ENCODE assay signal across 30 cellular contexts in the genomic region with DNA sequence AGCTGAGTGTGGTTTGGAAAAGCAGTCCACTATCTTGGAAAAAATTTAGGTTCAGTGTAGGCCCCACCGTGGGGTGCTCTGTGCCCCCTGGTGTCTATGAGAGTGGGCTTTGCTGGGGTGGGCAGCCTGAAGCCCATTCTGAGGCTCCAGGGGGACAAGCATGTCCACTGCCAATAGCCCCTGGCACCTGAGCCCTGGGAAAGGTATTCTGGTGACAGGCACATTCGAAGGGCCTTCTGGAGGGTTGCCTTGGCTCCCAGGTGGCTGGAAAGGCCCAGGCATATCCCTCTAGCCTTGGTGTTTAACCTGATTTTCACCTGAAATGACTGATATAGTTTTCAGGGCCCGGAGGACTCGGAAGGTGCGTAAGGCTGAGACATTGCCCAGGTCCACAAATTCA. TPM values are rescaled to one million over a fixed set of nuclear protein-coding genes. Genes with fewer than 3 reads are reported as not detected.
"Had no signal": no experiment of that assay in that cellular context is flagged by ENCODE, and none has a peak within 500 bp of the region (broad histone marks: within the 10 kb centered on the region; RNA-seq: fewer than 3 reads in every experiment).

No MANE protein-coding gene starts in this region.

- H3K27me3 ChIP-seq: esophagus squamous epithelium, neutrophil, suprapubic skin, transverse colon, vagina had no signal

- H3K27ac ChIP-seq: esophagus squamous epithelium, neutrophil, parathyroid adenoma, prostate gland, suprapubic skin, transverse colon, vagina had no signal

- H3K9me3 ChIP-seq: esophagus squamous epithelium, mucosa of descending colon, neutrophil, prostate gland, suprapubic skin, transverse colon, vagina had no signal

- ATAC-seq: effector memory CD8-positive, alpha-beta T cell; left colon; mucosa of descending colon; natural killer cell treated with Interleukin-12 subunit alpha and Interleukin-12 subunit beta and Interleukin-15 and Interleukin-18, amount 100 ng/mL, for 72 hours; right cardiac atrium; stimulated activated naive CD8-positive, alpha-beta T cell treated with anti-CD3 and anti-CD28 coated beads, Interleukin-15, amount 100 ng/mL, for 72 hours had no signal

- H3K4me3 ChIP-seq: esophagus squamous epithelium, mucosa of descending colon, prostate gland, suprapubic skin, transverse colon, vagina had no signal

- H3K36me3 ChIP-seq: esophagus squamous epithelium, neutrophil, prostate gland, suprapubic skin, transverse colon, vagina had no signal

- H3K4me1 ChIP-seq: esophagus squamous epithelium, parathyroid adenoma, prostate gland, suprapubic skin, transverse colon, vagina had no signal

- FAIRE-seq: endometrium, small intestine had no signal

- DNase-seq: cortex of kidney; effector memory CD8-positive, alpha-beta T cell; erythroblast; esophagus squamous epithelium; foreskin melanocyte; glutamatergic neuron; hypothalamus; immature natural killer cell; islet precursor cell; kidney glomerular epithelial cell; left colon; mesenchymal stem cell; mucosa of descending colon; naive B cell; right cardiac atrium; small intestine; stimulated activated CD4-positive, alpha-beta T cell treated with anti-CD3 and anti-CD28 coated beads, Interleukin-12 subunit alpha, Interleukin-12 subunit beta, amount 100 ng/mL, for 4 hours; stimulated activated CD4-positive, alpha-beta T cell treated with anti-CD3 and anti-CD28 coated beads, Interleukin-1b, Interleukin-23, amount 100 ng/mL, for 48 hours; stimulated activated CD4-positive, alpha-beta T cell treated with anti-CD3 and anti-CD28 coated beads, Interleukin-4, amount 100 ng/mL, for 1 hour; stimulated activated CD8-positive, alpha-beta memory T cell treated with anti-CD3 and anti-CD28 coated beads, Interleukin-4, amount 100 ng/mL, for 48 hours; stimulated activated naive CD4-positive, alpha-beta T cell; stimulated activated naive CD8-positive, alpha-beta T cell treated with anti-CD3 and anti-CD28 coated beads, Interleukin-15, amount 100 ng/mL, for 72 hours; transverse colon had no signal

RNA-seq across cellular contexts. Expression of a gene that starts 36.1 kb away (rescaled TPM):
- polyA plus RNA-seq: immature natural killer cell had no signal
